Comparison of ENCODE assay signal across 29 cellular contexts in the genomic region with DNA sequence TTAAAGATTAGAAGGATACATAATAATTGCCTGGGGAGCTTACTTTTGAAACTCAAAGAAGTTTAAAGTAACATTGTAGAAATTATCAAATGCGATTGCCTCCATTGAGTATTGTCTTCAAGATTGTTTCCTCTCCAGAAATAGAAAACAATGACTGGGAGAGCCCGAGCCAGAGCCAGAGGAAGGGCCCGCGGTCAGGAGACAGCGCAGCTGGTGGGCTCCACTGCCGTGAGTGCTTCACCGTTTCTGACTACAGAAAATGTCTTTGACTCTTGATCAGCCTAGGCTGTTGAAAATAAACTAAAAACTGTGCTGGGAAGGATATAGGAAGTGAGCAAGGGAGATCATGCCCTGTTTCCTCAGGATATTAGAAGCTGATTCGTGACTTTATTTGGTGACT. TPM values are rescaled to one million over a fixed set of nuclear protein-coding genes. Genes with fewer than 3 reads are reported as not detected.
"Had no signal": no experiment of that assay in that cellular context is flagged by ENCODE, and none has a peak within 500 bp of the region (broad histone marks: within the 10 kb centered on the region; RNA-seq: fewer than 3 reads in every experiment).

No MANE protein-coding gene starts in this region.

- ATAC-seq: stimulated activated effector memory CD8-positive, alpha-beta T cell treated with anti-CD3 and anti-CD28 coated beads, Interleukin-12 subunit alpha, Interleukin-12 subunit beta, amount 100 ng/mL, for 72 hours; stimulated activated memory B cell treated with anti-CD40 and anti-IgM and Interleukin-4, amounts not matched to agents 10 μg/mL and 1 μg/mL and 100 μg/mL, for 72 hours; stimulated activated naive B cell treated with anti-CD40 and anti-IgM and Interleukin-4, amounts not matched to agents 10 μg/mL and 1 μg/mL and 100 μg/mL, for 72 hours; stimulated activated naive CD8-positive, alpha-beta T cell treated with anti-CD3 and anti-CD28 coated beads, Interleukin-15, amount 100 ng/mL, for 72 hours; stimulated activated naive CD8-positive, alpha-beta T cell treated with anti-CD3 and anti-CD28 coated beads, Interleukin-15, Interleukin-2, amounts not matched to agents 100 U/mL and 50 U/mL, for 24 hours; upper lobe of right lung had no signal

- H3K9me3 ChIP-seq: suprapubic skin, testis, thoracic aorta, thyroid gland, tibial artery, tibial nerve, transverse colon, upper lobe of left lung, upper lobe of right lung, uterus, vagina had no signal

- H3K36me3 ChIP-seq: stomach, suprapubic skin, thoracic aorta, thyroid gland, tibial artery, tibial nerve, transverse colon, upper lobe of left lung, upper lobe of right lung, uterus, vagina had no signal

- H3K4me3 ChIP-seq: stomach, suprapubic skin, testis, thoracic aorta, thyroid gland, tibial artery, tibial nerve, transverse colon, upper lobe of left lung, upper lobe of right lung, uterus, vagina had no signal

- H3K27ac ChIP-seq: stomach, suprapubic skin, testis, thoracic aorta, thyroid gland, tibial artery, tibial nerve, transverse colon, upper lobe of left lung, upper lobe of right lung, uterus, vagina had no signal

- DNase-seq: stimulated activated CD4-positive, alpha-beta T cell treated with anti-CD3 and anti-CD28 coated beads, Interleukin-2, amount 100 ng/mL, for 48 hours; stimulated activated CD4-positive, alpha-beta T cell treated with anti-CD3 and anti-CD28 coated beads, Interleukin-4, amount 100 ng/mL, for 1 hour; stimulated activated CD4-positive, alpha-beta T cell treated with anti-CD3 and anti-CD28 coated beads, Interleukin-4, amount 100 ng/mL, for 24 hours; stimulated activated CD4-positive, alpha-beta T cell treated with anti-CD3 and anti-CD28 coated beads, Interleukin-4, amount 100 ng/mL, for 4 hours; stimulated activated CD8-positive, alpha-beta memory T cell treated with anti-CD3 and anti-CD28 coated beads, Interleukin-4, amount 100 ng/mL, for 48 hours; stimulated activated naive B cell treated with anti-CD40 and anti-IgM and Interleukin-4, amounts not matched to agents 10 μg/mL and 1 μg/mL and 100 μg/mL, for 72 hours; stimulated activated naive CD4-positive, alpha-beta T cell; stimulated activated naive CD4-positive, alpha-beta T cell treated with Interleukin-2 at 50 U/mL for 16 hours; stimulated activated naive CD8-positive, alpha-beta T cell treated with anti-CD3 and anti-CD28 coated beads, Interleukin-15, amount 100 ng/mL, for 72 hours; stimulated activated naive CD8-positive, alpha-beta T cell treated with anti-CD3 and anti-CD28 coated beads, Interleukin-15, Interleukin-2, amounts not matched to agents 100 U/mL and 50 U/mL, for 24 hours; stomach; substantia nigra; testis; thyroid gland; tibial artery; transverse colon; trophoblast cell; upper lobe of left lung; upper lobe of right lung; uterus had no signal

- H3K27me3 ChIP-seq: testis, thyroid gland had no signal

- H3K4me1 ChIP-seq: testis had no signal

RNA-seq across cellular contexts. Expression of a gene that starts 4.8 kb away (rescaled TPM):
- total RNA-seq: stomach, subcutaneous adipose tissue, suprapubic skin, temporal lobe, thoracic aorta, tibial nerve, upper lobe of left lung, upper lobe of right lung, ureter, vagina had no signal
